ENCODE assay signal across 25 cellular contexts in the genomic region with DNA sequence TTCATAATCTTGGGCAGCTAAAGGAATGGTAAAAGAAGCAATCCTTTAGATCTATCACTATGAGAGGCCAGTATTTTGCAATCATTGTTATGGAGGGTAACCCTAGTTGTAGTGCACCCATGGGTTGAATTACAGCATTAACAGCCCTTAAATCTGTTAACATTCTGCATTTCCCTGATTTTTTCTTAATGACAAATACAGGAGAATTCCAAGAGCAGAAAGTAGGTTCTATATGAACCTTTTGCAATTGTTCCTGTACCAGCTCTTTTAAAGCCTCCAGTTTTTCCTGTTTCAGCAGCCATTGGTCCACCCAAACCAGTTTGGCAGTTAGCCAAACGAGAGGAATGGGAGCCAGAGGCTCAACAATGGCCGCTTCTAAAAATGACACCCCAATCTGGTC.
"Had no signal": no experiment of that assay in that cellular context is flagged by ENCODE, and none has a peak within 500 bp of the region (broad histone marks: within the 10 kb centered on the region; RNA-seq: fewer than 3 reads in every experiment).

No MANE protein-coding gene starts in this region.

- H3K27ac ChIP-seq: colonic mucosa, epithelial cell of prostate, esophagus squamous epithelium, gastrocnemius medialis, heart right ventricle, left lung, lower lobe of right lung had no signal

- H3K9me3 ChIP-seq: colonic mucosa, esophagus squamous epithelium, gastrocnemius medialis, heart right ventricle, left lung, lower lobe of right lung, mucosa of descending colon had no signal

- H3K36me3 ChIP-seq: colonic mucosa, esophagus squamous epithelium, gastrocnemius medialis, heart right ventricle, left lung, lower lobe of right lung had no signal

- H3K27me3 ChIP-seq: colonic mucosa, gastrocnemius medialis, left lung had no signal

- ATAC-seq: effector memory CD8-positive, alpha-beta T cell; esophagus mucosa; gastrocnemius medialis; heart right ventricle; left cardiac atrium; left lung; left ventricle myocardium superior; lower lobe of right lung; mucosa of descending colon had no signal

- H3K4me3 ChIP-seq: colonic mucosa, esophagus squamous epithelium, gastrocnemius medialis, heart right ventricle, left lung, lower lobe of right lung, mucosa of descending colon had no signal

- DNase-seq: colonic mucosa; cortex of kidney; effector CD8-positive, alpha-beta T cell; effector memory CD8-positive, alpha-beta T cell; endodermal cell; erythroblast; esophagus squamous epithelium; foreskin fibroblast; foreskin melanocyte; gastrocnemius medialis; glutamatergic neuron; head of caudate nucleus; heart right ventricle; hippocampal formation; left cardiac atrium; left lung; left ventricle myocardium superior; lower lobe of right lung; mesenchymal stem cell; mucosa of descending colon had no signal

- FAIRE-seq: endometrium, islet of Langerhans, keratinocyte had no signal

- H3K4me1 ChIP-seq: colonic mucosa, gastrocnemius medialis, left lung, lower lobe of right lung had no signal
